Comparison of ENCODE assay signal across 21 cellular contexts in genomic region chr1:216555653-216556052, GRCh38.
DNase-seq lines count a peak whose midpoint lies in the region; ATAC-seq, FAIRE-seq and TF ChIP-seq lines count a peak whose summit lies in the region.
"Had no signal": no experiment of that assay in that cellular context is flagged by ENCODE, and none has a peak within 500 bp of the region (broad histone marks: within the 10 kb centered on the region; RNA-seq: fewer than 3 reads in every experiment).

No MANE protein-coding gene starts in this region.

- intact Hi-C loops in MCF 10A (cut with micrococcal nuclease), result no loop called here

- ATAC-seq in SK-N-SH treated with all-trans-retinoic acid at 6 μM for 48 hours, result no peak
- ATAC-seq: A549; CD8-positive, alpha-beta T cell had no signal

- H3K4me1 ChIP-seq in SK-N-SH (ENCODE audit: control insufficient read depth in 1 of 2, insufficient read depth in 2 of 2, low read depth in 1 of 2, low read length in 1 of 2) (peaks cover 0 to 10% of the 10 kb centered on the region in 2 experiments; a peak in 2 of 4 replicates), neuronal stem cell (ENCODE audit: control insufficient read depth in 2 of 2, insufficient read depth in 1 of 2, low read depth in 1 of 2, low read length in 2 of 2) (peaks cover 0 to under 1% of the 10 kb centered on the region in 2 donors)
- H3K4me1 ChIP-seq: A549; BLaER1 treated with 17β-estradiol and CSF1 and Interleukin-3, amounts not matched to agents 10 nM and 100 nM had no signal

- no peak overlapping the region for H3K18ac ChIP-seq in neuronal stem cell (ENCODE audit: low read length)

- no peak overlapping the region for H2BK15ac ChIP-seq in neuronal stem cell (ENCODE audit: low read length)

- no peak overlapping the region for H3K14ac ChIP-seq in neuronal stem cell (ENCODE audit: low read length)

- H3K9ac ChIP-seq in SK-N-SH, result no peak overlapping the region
- H3K9ac ChIP-seq in neuronal stem cell (ENCODE audit: low read depth, low read length, poor library complexity), result no peak overlapping the region
- H3K9ac ChIP-seq: BLaER1 treated with 17β-estradiol and CSF1 and Interleukin-3, amounts not matched to agents 10 nM and 100 nM had no signal

- H3K4ac ChIP-seq in neuronal stem cell (ENCODE audit: low read length), result no peak overlapping the region

- no peak overlapping the region for H3K27ac Mint-ChIP-seq in MCF 10A (ENCODE audit: low read depth, unreplicated experiment)
- H3K27ac Mint-ChIP-seq: B cell; CD4-positive, alpha-beta T cell; CD8-positive, alpha-beta T cell had no signal

- peaks cover 65% of the 10 kb centered on the region for H3K27me3 Mint-ChIP-seq in MCF 10A (ENCODE audit: insufficient read depth, unreplicated experiment)
- H3K27me3 Mint-ChIP-seq: B cell; CD4-positive, alpha-beta T cell had no signal

- CTCF ChIA-PET in SK-N-SH (lab: Yijun Ruan, JAX) (interaction anchor here (1.0 to 1.8 kb wide), 9 partner anchors 11 to 334 kb away, joined by 3 to 14 read pairs (median 3); no protein-coding TSS in a partner anchor), MCF 10A (lab: Yijun Ruan, JAX) (interaction anchor here (0.5 to 3.8 kb wide), 4 partner anchors 12 to 666 kb away, joined by 3 to 21 read pairs (median 3); no protein-coding TSS in a partner anchor)

- POLR2A ChIA-PET in SK-N-SH (lab: Yijun Ruan, JAX), result interaction anchor here (1.2 kb wide), 1 partner anchor 22 kb away, joined by 3 read pairs; no protein-coding TSS in a partner anchor
- POLR2A ChIA-PET in MCF 10A (lab: Yijun Ruan, JAX), result no interaction called here

- H3K36me3 ChIP-seq in SK-N-SH (replicated peaks in 1 of 2; ENCODE audit: control insufficient read depth in 1 of 2, insufficient read depth in 2 of 2, low read length in 1 of 2), result no peaks in the 10 kb centered on the region
- peaks cover 3% of the 10 kb centered on the region for H3K36me3 ChIP-seq in WERI-Rb-1
- H3K36me3 ChIP-seq in neuronal stem cell (replicated peaks in 1 of 2; ENCODE audit: control insufficient read depth in 2 of 2, insufficient read depth in 2 of 2, low read length in 2 of 2), result no peaks in the 10 kb centered on the region
- H3K36me3 ChIP-seq: BLaER1 treated with 17β-estradiol and CSF1 and Interleukin-3, amounts not matched to agents 10 nM and 100 nM had no signal

- no peak overlapping the region for H2AK5ac ChIP-seq in neuronal stem cell (ENCODE audit: low read depth, low read length)

- H3K27me3 ChIP-seq in SK-N-SH (ENCODE audit: insufficient read depth) (no peaks in the 10 kb centered on the region), WERI-Rb-1 (ENCODE audit: insufficient read depth, low read depth, severe bottlenecking) (no peaks in the 10 kb centered on the region), neuronal stem cell (ENCODE audit: control insufficient read depth in 3 of 3, insufficient read depth in 3 of 3, low read depth in 1 of 3, low read length in 3 of 3) (no peaks in the 10 kb centered on the region)
- H3K27me3 ChIP-seq: BLaER1 treated with 17β-estradiol and CSF1 and Interleukin-3, amounts not matched to agents 10 nM and 100 nM had no signal

- no peak for FAIRE-seq in H54 (lab: Jason Lieb, UNC)
- FAIRE-seq: A549, G401.6, GM12891, GM19239 had no signal

- H3F3A ChIP-seq in SK-N-SH (replicated peaks; ENCODE audit: insufficient read depth), result no peaks in the 10 kb centered on the region

- no peak overlapping the region for H3K4me2 ChIP-seq in SK-N-SH
- H3K4me2 ChIP-seq in neuronal stem cell (ENCODE audit: insufficient read depth, low read length, poor library complexity, severe bottlenecking), result no peak overlapping the region
- H3K4me2 ChIP-seq: A549; BLaER1 treated with 17β-estradiol and CSF1 and Interleukin-3, amounts not matched to agents 10 nM and 100 nM had no signal

- WGBS in SK-N-SH (ENCODE audit: low lambda C conversion rate), result 51% methylated on average over 4 of the region's 4 CpGs
- WGBS in neuronal stem cell (ENCODE audit: extremely low coverage in 2 of 2, insufficient read length in 2 of 2, insufficient replicate concordance in 1 of 2), 2 donors, result no CpG with 5 or more reads among the region's 4 CpGs

- H3K9me3 ChIP-seq in SK-N-SH (no peaks in the 10 kb centered on the region), WERI-Rb-1 (ENCODE audit: severe bottlenecking) (no peaks in the 10 kb centered on the region), neuronal stem cell (replicated peaks in 1 of 2; ENCODE audit: control insufficient read depth in 2 of 2, insufficient read depth in 1 of 2, low read depth in 1 of 2, low read length in 2 of 2) (no peaks in the 10 kb centered on the region)
- H3K9me3 ChIP-seq: A549; BLaER1 treated with 17β-estradiol and CSF1 and Interleukin-3, amounts not matched to agents 10 nM and 100 nM; Caco-2 had no signal

- H3K36me3 Mint-ChIP-seq in MCF 10A (ENCODE audit: insufficient read depth, unreplicated experiment), result no peaks in the 10 kb centered on the region
- H3K36me3 Mint-ChIP-seq: CD8-positive, alpha-beta T cell had no signal

- no peaks in the 10 kb centered on the region for H3K9me3 Mint-ChIP-seq in MCF 10A (ENCODE audit: unreplicated experiment)
- H3K9me3 Mint-ChIP-seq: CD4-positive, alpha-beta T cell had no signal

- H3K79me2 ChIP-seq in SK-N-SH (ENCODE audit: insufficient read depth), result no peaks in the 10 kb centered on the region

- H4K8ac ChIP-seq in neuronal stem cell (ENCODE audit: low read depth, low read length), result no peak overlapping the region

- no peak overlapping the region for H4K91ac ChIP-seq in neuronal stem cell (ENCODE audit: low read depth, low read length, poor library complexity)

- TF ChIP-seq POLR2A in H54 (IDR thresholded peaks at IDR 0.05; ENCODE audit: low read depth, low read length), result no peak

- H3K23ac ChIP-seq in neuronal stem cell (ENCODE audit: low read depth, low read length, poor library complexity), result no peak overlapping the region

- TF ChIP-seq RAD21 in SK-N-SH (IDR thresholded peaks at IDR 0.05; ENCODE audit: low read length), result no peak; the same call in 1 of the 2 replicates

- BruUV-seq in MCF 10A (replicated peaks; lab: Mats Ljungman, UMichigan), result no TSS peak

- peak overlapping the region in 1 of 2 experiments; percentile 82; a peak in 1 of 4 replicates for H3K27ac ChIP-seq in SK-N-SH (ENCODE audit: low read depth in 2 of 2, low read length in 1 of 2)
- H3K27ac ChIP-seq in WERI-Rb-1, result no peak overlapping the region
- H3K27ac ChIP-seq in neuronal stem cell (replicated peaks; ENCODE audit: low read length), result no peak overlapping the region
- H3K27ac ChIP-seq: 22Rv1; A549; BLaER1 treated with 17β-estradiol and CSF1 and Interleukin-3, amounts not matched to agents 10 nM and 100 nM; C4-2B had no signal

- H3K79me1 ChIP-seq in neuronal stem cell (ENCODE audit: low read depth, low read length), result no peaks in the 10 kb centered on the region

- no peak overlapping the region for H2AFZ ChIP-seq in SK-N-SH (ENCODE audit: low read depth)
- H2AFZ ChIP-seq in neuronal stem cell (ENCODE audit: low read length), result peak overlapping the region; percentile 14

- H3K4me3 Mint-ChIP-seq in MCF 10A (ENCODE audit: unreplicated experiment), result no peak overlapping the region
- H3K4me3 Mint-ChIP-seq: B cell; CD4-positive, alpha-beta T cell; CD8-positive, alpha-beta T cell had no signal

- H3K4me1 Mint-ChIP-seq in MCF 10A (ENCODE audit: insufficient read depth, unreplicated experiment), result no peaks in the 10 kb centered on the region
- H3K4me1 Mint-ChIP-seq: B cell had no signal

- no peak for TF ChIP-seq CTCF in SK-N-SH (IDR thresholded peaks at IDR 0.05)
- no peak for TF ChIP-seq CTCF in WERI-Rb-1 (IDR thresholded peaks at IDR 0.05; ENCODE audit: low read depth, low read length)
- no peak for TF ChIP-seq CTCF in MCF 10A (IDR thresholded peaks at IDR 0.05; ENCODE audit: unreplicated experiment)

- H3K4me3 ChIP-seq in SK-N-SH (ENCODE audit: low read depth in 2 of 2, low read length in 1 of 2) (no peak overlapping the region), WERI-Rb-1 (ENCODE audit: low read depth, low read length) (no peak overlapping the region), neuronal stem cell (ENCODE audit: low read length in 2 of 2) (no peak overlapping the region)
- H3K4me3 ChIP-seq: A549; BLaER1 treated with 17β-estradiol and CSF1 and Interleukin-3, amounts not matched to agents 10 nM and 100 nM had no signal

- peak in 1 of 2 experiments; percentile 91; a peak in 2 of 4 replicates for TF ChIP-seq EP300 in SK-N-SH (IDR thresholded peaks at IDR 0.05; ENCODE audit: borderline replicate concordance in 1 of 2, low read depth in 1 of 2, low read length in 1 of 2)

- H2BK5ac ChIP-seq in neuronal stem cell (ENCODE audit: low read length), result no peak overlapping the region

- H3K9me2 ChIP-seq in SK-N-SH, result no peaks in the 10 kb centered on the region

- H4K20me1 ChIP-seq in SK-N-SH (ENCODE audit: insufficient read depth), result no peaks in the 10 kb centered on the region
- H4K20me1 ChIP-seq: BLaER1 treated with 17β-estradiol and CSF1 and Interleukin-3, amounts not matched to agents 10 nM and 100 nM had no signal

- no peak for DNase-seq in SK-N-SH
- peak; percentile 51 for DNase-seq in WERI-Rb-1
- DNase-seq in neuronal stem cell (ENCODE audit: low spot score), result no peak
- no peak for DNase-seq in MCF 10A (ENCODE audit: unreplicated experiment)
- DNase-seq in H54 (ENCODE audit: insufficient read length, low spot score), result no peak
- DNase-seq: AML-193; Caco-2; Calu3; CD4-positive, alpha-beta T cell; CD8-positive, alpha-beta T cell; DMS79 treated with DMSO at 0.1 percent for 48 hours; GF-D8 had no signal

- no peak overlapping the region for H2BK12ac ChIP-seq in neuronal stem cell (ENCODE audit: low read length)

- no peak overlapping the region for H2BK120ac ChIP-seq in neuronal stem cell (ENCODE audit: low read depth, low read length)

TF ChIP-seq in SK-N-SH, 30 proteins besides CTCF, POLR2A, EP300 and RAD21 (continues in another document):
- no peak for TF ChIP-seq PBX3 (IDR thresholded peaks at IDR 0.05)

TF ChIP-seq in SK-N-SH treated with all-trans-retinoic acid at 6 μM for 48 hours, 23 proteins besides CTCF, POLR2A, EP300 and RAD21:
- no peak for TF ChIP-seq TOX (CRISPR knock-in tag; IDR thresholded peaks at IDR 0.05; ENCODE audit: borderline replicate concordance)
- TF ChIP-seq ZFP3 (CRISPR knock-in tag; IDR thresholded peaks at IDR 0.05), result no peak
